ENCODE assay signal across 24 cellular contexts in the genomic region with DNA sequence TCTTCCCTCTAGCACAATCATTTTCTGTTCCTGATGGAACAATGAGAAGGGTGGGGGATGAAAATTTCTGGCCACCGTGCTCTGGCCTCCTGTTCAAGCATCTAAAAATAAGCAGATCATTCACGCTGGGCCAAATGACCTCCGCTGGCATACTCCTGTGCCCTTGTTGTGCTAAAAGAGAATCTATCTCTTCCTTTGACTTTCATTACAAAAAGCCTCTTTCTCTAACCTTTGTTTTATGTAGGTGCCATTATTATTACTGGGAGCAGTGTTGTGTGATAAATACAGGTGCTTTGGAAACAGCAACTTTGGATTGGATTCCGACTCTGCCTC. TPM values are rescaled to one million over a fixed set of nuclear protein-coding genes. Genes with fewer than 3 reads are reported as not detected.
DNase-seq lines count a peak whose midpoint lies in the region; ATAC-seq and TF ChIP-seq lines count a peak whose summit lies in the region.
"Had no signal": no experiment of that assay in that cellular context is flagged by ENCODE, and none has a peak within 500 bp of the region (broad histone marks: within the 10 kb centered on the region; RNA-seq: fewer than 3 reads in every experiment).

No MANE protein-coding gene starts in this region.

- H3K79me2 ChIP-seq in H9 (ENCODE audit: insufficient read depth, low read length) = no peaks in the 10 kb centered on the region

- H3K79me1 ChIP-seq in H9 (ENCODE audit: insufficient read depth, low read depth, low read length, poor library complexity, severe bottlenecking) = no peaks in the 10 kb centered on the region

- CTCF ChIA-PET in WTC11 (lab: Charles Lee) = interaction anchor here (1.0 kb wide), 1 partner anchor 12 kb away, joined by 3 read pairs; no protein-coding TSS in a partner anchor

- no peak overlapping the region for H3K23ac ChIP-seq in H9 (ENCODE audit: insufficient read length, low read depth, low read length)

- H3K27me3 ChIP-seq in H9 (ENCODE audit: insufficient read depth, low read length) = no peaks in the 10 kb centered on the region
- H3K27me3 ChIP-seq: BE2C, gastroesophageal sphincter, spleen had no signal

- TF ChIP-seq CTCF in H9 (conservative IDR thresholded peaks at IDR 0.05) = no peak
- no peak for TF ChIP-seq CTCF in WTC11 (IDR thresholded peaks at IDR 0.05)
- TF ChIP-seq CTCF in progenitor cell of endocrine pancreas (IDR thresholded peaks at IDR 0.05; ENCODE audit: unreplicated experiment) = no peak

- 0 out of 7 replicates have a peak, but pooled peaks cover 0 to 6% (median 3%) of the 10 kb centered on the region in 3 experiments for H3K36me3 Mint-ChIP-seq in H9 (ENCODE audit: insufficient read depth in 1 of 3, low read depth in 3 of 3)
- peaks cover 8% of the 10 kb centered on the region for H3K36me3 Mint-ChIP-seq in WTC11
- H3K36me3 Mint-ChIP-seq in progenitor cell of endocrine pancreas (ENCODE audit: insufficient read depth) = no peaks in the 10 kb centered on the region
- H3K36me3 Mint-ChIP-seq: activated naive CD8-positive, alpha-beta T cell; natural killer cell treated with Interleukin-12 subunit alpha and Interleukin-12 subunit beta and Interleukin-15 and Interleukin-18, amount 100 ng/mL, for 72 hours had no signal

- no peak overlapping the region for H2BK15ac ChIP-seq in H9 (ENCODE audit: low read depth, low read length)

- ATAC-seq in WTC11 (peak; percentile 48; the same call in 1 of the 2 replicates), left cardiac atrium (peak; percentile 61 to 81), HG02852 (IDR thresholded peaks at IDR 0.05; ENCODE audit: unreplicated experiment) (no peak), HG02884 (IDR thresholded peaks at IDR 0.05; ENCODE audit: unreplicated experiment) (no peak), GM18868 (IDR thresholded peaks at IDR 0.05; ENCODE audit: unreplicated experiment) (no peak), HG02938 (IDR thresholded peaks at IDR 0.05; ENCODE audit: unreplicated experiment) (no peak)
- ATAC-seq: gastroesophageal sphincter; natural killer cell treated with Interleukin-12 subunit alpha and Interleukin-12 subunit beta and Interleukin-15 and Interleukin-18, amount 100 ng/mL, for 72 hours had no signal

- no peak overlapping the region for H3K27ac ChIP-seq in H9 (ENCODE audit: insufficient read length, low read depth, low read length)
- H3K27ac ChIP-seq: gastroesophageal sphincter, spleen had no signal

- intact Hi-C loops in left cardiac atrium (cut with DNase I) = no loop called here

- H3K4me2 ChIP-seq in H9 (ENCODE audit: insufficient read depth, insufficient read length, low read length) = no peak overlapping the region

- no peak overlapping the region for H2AK5ac ChIP-seq in H9 (ENCODE audit: insufficient read length, low read length)

- H3K18ac ChIP-seq in H9 (ENCODE audit: insufficient read length, low read depth, low read length) = no peak overlapping the region

- no peak overlapping the region for H2BK12ac ChIP-seq in H9 (ENCODE audit: insufficient read length, low read depth, low read length)

- POLR2A ChIA-PET in WTC11 (lab: Charles Lee) = no interaction called here

- peak overlapping the region; percentile 32 to 95 (median 90); a peak in 6 of 7 replicates for H3K27ac Mint-ChIP-seq in H9
- H3K27ac Mint-ChIP-seq in WTC11 = peak overlapping the region; percentile 88; the same call in 1 of the 2 replicates
- H3K27ac Mint-ChIP-seq in progenitor cell of endocrine pancreas = peak overlapping the region; percentile 62
- H3K27ac Mint-ChIP-seq: activated naive CD8-positive, alpha-beta T cell; natural killer cell treated with Interleukin-12 subunit alpha and Interleukin-12 subunit beta and Interleukin-15 and Interleukin-18, amount 100 ng/mL, for 72 hours; T-helper 1 cell treated with Interleukin-12 subunit alpha and Interleukin-12 subunit beta and Interleukin-4 antibody, amounts not matched to agents 30 μg/mL and 1 μg/mL, for 36 hours had no signal

- no peak overlapping the region for H4K91ac ChIP-seq in H9 (ENCODE audit: insufficient read length, low read depth, low read length)

- H3K4me3 Mint-ChIP-seq in H9 (no peak overlapping the region), WTC11 (0 out of 2 replicates have a peak overlapping the region, but pooled peaks have one; percentile 26), progenitor cell of endocrine pancreas (ENCODE audit: low read depth) (no peak overlapping the region)
- H3K4me3 Mint-ChIP-seq: activated naive CD8-positive, alpha-beta T cell; CD8-positive, alpha-beta memory T cell; IgD-negative memory B cell; natural killer cell treated with Interleukin-12 subunit alpha and Interleukin-12 subunit beta and Interleukin-15 and Interleukin-18, amount 100 ng/mL, for 72 hours; T-helper 1 cell treated with Interleukin-12 subunit alpha and Interleukin-12 subunit beta and Interleukin-4 antibody, amounts not matched to agents 30 μg/mL and 1 μg/mL, for 36 hours had no signal

- H2BK120ac ChIP-seq in H9 (ENCODE audit: low read depth, low read length, poor library complexity, severe bottlenecking) = no peak overlapping the region

- H3K9me3 ChIP-seq in H9 (ENCODE audit: control insufficient read depth, low read depth, low read length) = no peaks in the 10 kb centered on the region
- H3K9me3 ChIP-seq: BE2C had no signal

- H3K4me1 ChIP-seq in H9 (ENCODE audit: insufficient read depth, low read length) = peaks cover 5% of the 10 kb centered on the region; the same call in 1 of the 2 replicates
- H3K4me1 ChIP-seq: gastroesophageal sphincter had no signal

- H4K5ac ChIP-seq in H9 (ENCODE audit: insufficient read length, low read depth, low read length) = no peak overlapping the region

- H3K9me3 Mint-ChIP-seq in H9 = peaks cover 0 to 5% of the 10 kb centered on the region in 2 experiments; a peak in 1 of 5 replicates
- H3K9me3 Mint-ChIP-seq in WTC11 = peaks cover 10% of the 10 kb centered on the region
- peaks cover 5% of the 10 kb centered on the region for H3K9me3 Mint-ChIP-seq in progenitor cell of endocrine pancreas (ENCODE audit: low read depth)
- H3K9me3 Mint-ChIP-seq: natural killer cell treated with Interleukin-12 subunit alpha and Interleukin-12 subunit beta and Interleukin-15 and Interleukin-18, amount 100 ng/mL, for 72 hours had no signal

- H3K27me3 Mint-ChIP-seq in H9 (ENCODE audit: low read depth) = no peaks in the 10 kb centered on the region
- H3K27me3 Mint-ChIP-seq in WTC11 (ENCODE audit: low read depth) = no peaks in the 10 kb centered on the region
- no peaks in the 10 kb centered on the region for H3K27me3 Mint-ChIP-seq in progenitor cell of endocrine pancreas
- H3K27me3 Mint-ChIP-seq: activated naive CD8-positive, alpha-beta T cell; CD8-positive, alpha-beta memory T cell; IgD-negative memory B cell; natural killer cell treated with Interleukin-12 subunit alpha and Interleukin-12 subunit beta and Interleukin-15 and Interleukin-18, amount 100 ng/mL, for 72 hours had no signal

- H3K4ac ChIP-seq in H9 (ENCODE audit: low read depth, low read length) = no peak overlapping the region

- peaks cover 24 to 33% of the 10 kb centered on the region in 2 experiments for H3K4me1 Mint-ChIP-seq in H9
- H3K4me1 Mint-ChIP-seq in WTC11 = peaks cover 18% of the 10 kb centered on the region
- H3K4me1 Mint-ChIP-seq in progenitor cell of endocrine pancreas (ENCODE audit: low read depth) = no peaks in the 10 kb centered on the region

- no peaks in the 10 kb centered on the region for H3K23me2 ChIP-seq in H9 (ENCODE audit: insufficient read length, low read depth, low read length, poor library complexity, severe bottlenecking)

- H4K8ac ChIP-seq in H9 (replicated peaks; ENCODE audit: insufficient read length, low read depth, low read length) = no peak overlapping the region

- no peak overlapping the region for H3K14ac ChIP-seq in H9 (ENCODE audit: insufficient read depth, low read length)

- no peak overlapping the region for H3K9ac ChIP-seq in H9 (ENCODE audit: extremely low read depth, insufficient read length, low read length)

- H2BK20ac ChIP-seq in H9 (ENCODE audit: low read depth, low read length, poor library complexity, severe bottlenecking) = no peak overlapping the region

- WGBS in H9 (ENCODE audit: extremely low coverage, insufficient read length, low lambda C conversion rate) = no CpG with 5 or more reads among the region's 4 CpGs

- no peak overlapping the region for H2BK5ac ChIP-seq in H9 (ENCODE audit: insufficient read length, low read length)

- no peaks in the 10 kb centered on the region for H4K20me1 ChIP-seq in H9 (ENCODE audit: control insufficient read depth, insufficient read depth, insufficient read length)

- DNase-seq in H9 (no peak), WTC11 (ENCODE audit: low spot score) (no peak), left cardiac atrium (no peak), progenitor cell of endocrine pancreas (ENCODE audit: low spot score, unreplicated experiment) (no peak)
- DNase-seq: activated CD4-positive, CD25-positive, alpha-beta regulatory T cell treated with anti-CD3 and anti-CD28 coated beads, Interleukin-2, amount 50 U/mL, for 72 hours; activated effector memory CD4-positive, alpha-beta T cell treated with Interleukin-2 at 50 U/mL for 16 hours; activated T-cell treated with anti-CD3 and anti-CD28 coated beads for 4 hours; aorta; BE2C; CD8-positive, alpha-beta memory T cell; islet precursor cell; NCI-H1105 treated with DMSO at 0.1 percent for 48 hours; NCI-H2029 treated with DMSO at 0.1 percent for 48 hours; retina; spleen had no signal

- no peak overlapping the region for H2AFZ ChIP-seq in H9 (ENCODE audit: low read length)

- H3K56ac ChIP-seq in H9 (ENCODE audit: insufficient read length, low read depth, low read length) = no peak overlapping the region

- no peak overlapping the region for H3T11ph ChIP-seq in H9 (ENCODE audit: low read length)

TF ChIP-seq in WTC11, 78 proteins besides CTCF, POLR2A, EP300 and RAD21 (continues in another document):
- TF ChIP-seq, protein P1, sequence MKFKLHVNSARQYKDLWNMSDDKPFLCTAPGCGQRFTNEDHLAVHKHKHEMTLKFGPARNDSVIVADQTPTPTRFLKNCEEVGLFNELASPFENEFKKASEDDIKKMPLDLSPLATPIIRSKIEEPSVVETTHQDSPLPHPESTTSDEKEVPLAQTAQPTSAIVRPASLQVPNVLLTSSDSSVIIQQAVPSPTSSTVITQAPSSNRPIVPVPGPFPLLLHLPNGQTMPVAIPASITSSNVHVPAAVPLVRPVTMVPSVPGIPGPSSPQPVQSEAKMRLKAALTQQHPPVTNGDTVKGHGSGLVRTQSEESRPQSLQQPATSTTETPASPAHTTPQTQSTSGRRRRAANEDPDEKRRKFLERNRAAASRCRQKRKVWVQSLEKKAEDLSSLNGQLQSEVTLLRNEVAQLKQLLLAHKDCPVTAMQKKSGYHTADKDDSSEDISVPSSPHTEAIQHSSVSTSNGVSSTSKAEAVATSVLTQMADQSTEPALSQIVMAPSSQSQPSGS (CRISPR knock-in tag; IDR thresholded peaks at IDR 0.05; ENCODE audit: borderline replicate concordance, low read depth) = no peak

RNA-seq across cellular contexts. Expression of a gene that starts 44.6 kb away (rescaled TPM):
- 53.1 and 55.3 TPM in 2 replicates for total RNA-seq in H9 (2021)
- 26.2 to 32.2 TPM (median 29.4 TPM) in 3 replicates for total RNA-seq in WTC11 (2021)
- 10 to 100 TPM; 13.4 to 13.8 TPM for total RNA-seq in left cardiac atrium
- 17.4 and 18.5 TPM in 2 replicates for total RNA-seq in progenitor cell of endocrine pancreas

Comparison
In these comparisons a context has a peak if more than half of its experiments do, and no peak if none do; other contexts are left out.
1. ATAC-seq: peak in WTC11 (single experiment) and left cardiac atrium (2 of 2); none in HG02852 (single experiment), HG02884 (single experiment), GM18868 (single experiment) and HG02938 (single experiment).
2. Peak in every context shown above with its lines, with median percentiles within 50 percentile points of each other: H3K27ac Mint-ChIP-seq.